12 cellular contexts compared by ENCODE assay signal in the genomic region with DNA sequence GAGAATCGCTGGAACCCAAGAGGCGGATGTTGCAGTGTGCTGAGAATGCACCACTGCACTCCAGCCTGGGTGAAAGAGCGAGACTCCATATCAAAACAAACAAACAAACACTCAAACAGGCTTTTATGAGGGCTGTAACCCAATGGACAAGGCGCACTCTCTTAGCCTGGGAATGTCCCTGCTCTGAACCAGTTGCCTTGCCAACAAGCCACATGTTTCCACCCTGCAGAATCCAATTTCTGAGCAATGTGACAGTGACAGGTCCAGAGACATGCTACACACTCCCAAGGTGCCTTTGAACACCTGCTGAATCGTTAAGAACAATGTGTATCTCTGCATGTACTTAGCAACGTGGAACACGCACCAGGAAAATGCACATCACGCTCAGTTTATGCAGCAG.
DNase-seq lines count a peak whose midpoint lies in the region; TF ChIP-seq lines count a peak whose summit lies in the region.
"Had no signal": no experiment of that assay in that cellular context is flagged by ENCODE, and none has a peak within 500 bp of the region (broad histone marks: within the 10 kb centered on the region; RNA-seq: fewer than 3 reads in every experiment).

No MANE protein-coding gene starts in this region.

- H3K23ac ChIP-seq in mesendoderm (ENCODE audit: low read length): no peak overlapping the region

- H3K36me3 ChIP-seq in HEK293 (ENCODE audit: control insufficient read depth in 2 of 2, insufficient read depth in 1 of 2, low read length in 2 of 2) (no peaks in the 10 kb centered on the region), iPS-15b (ENCODE audit: control insufficient read depth, insufficient read depth, low read length) (no peaks in the 10 kb centered on the region), spleen (no peaks in the 10 kb centered on the region), mesendoderm (ENCODE audit: control insufficient read depth, insufficient read depth, low read length) (no peaks in the 10 kb centered on the region)

- no peak overlapping the region for H3K4me2 ChIP-seq in mesendoderm (ENCODE audit: low read length)

- H3K79me1 ChIP-seq in mesendoderm (ENCODE audit: low read length): no peaks in the 10 kb centered on the region

- no peak overlapping the region for H2BK120ac ChIP-seq in mesendoderm (ENCODE audit: low read depth, low read length)

- no peak for TF ChIP-seq POLR2A in spleen (IDR thresholded peaks at IDR 0.05)

- H3K4me1 ChIP-seq in HEK293 (ENCODE audit: control insufficient read depth, insufficient read depth, low read length) (no peaks in the 10 kb centered on the region), iPS-15b (ENCODE audit: control insufficient read depth, insufficient read depth, low read length) (peaks cover 3% of the 10 kb centered on the region), spleen (no peaks in the 10 kb centered on the region), mesendoderm (ENCODE audit: control insufficient read depth, low read depth, low read length) (no peaks in the 10 kb centered on the region)

- no peak for TF ChIP-seq CTCF in HEK293 (tag by site-specific recombination; IDR thresholded peaks at IDR 0.05)
- TF ChIP-seq CTCF in spleen (IDR thresholded peaks at IDR 0.05 in 8 of 11, conservative IDR thresholded peaks at IDR 0.05 in 3 of 11): no peak

- H3K4me3 ChIP-seq in HEK293 (ENCODE audit: low read depth, low read length) (no peak overlapping the region), iPS-15b (ENCODE audit: low read depth, low read length) (no peak overlapping the region), spleen (no peak overlapping the region), mesendoderm (ENCODE audit: low read length) (no peak overlapping the region)
- H3K4me3 ChIP-seq: K562 had no signal

- no peak overlapping the region for H2BK15ac ChIP-seq in mesendoderm (replicated peaks; ENCODE audit: low read depth)

- no peak overlapping the region for H3K56ac ChIP-seq in mesendoderm (ENCODE audit: low read length)

- WGBS in spleen, 5 donors: 79 to 87% (median 81%) methylated on average over 8 of the region's 8 CpGs
- WGBS in mesendoderm (ENCODE audit: extremely low coverage, insufficient coverage, low lambda C conversion rate): no CpG with 5 or more reads among the region's 8 CpGs

- peak; percentile 10 for DNase-seq in NCI-H82 (lab: John Stamatoyannopoulos, UW)
- DNase-seq in NCI-H82 treated with DMSO at 0.1 percent for 48 hours (lab: John Stamatoyannopoulos, UW; ENCODE audit: unreplicated experiment): no peak
- peak; percentile 30 for DNase-seq in spleen
- DNase-seq in NCI-H1092 treated with DMSO at 0.1 percent for 48 hours (lab: John Stamatoyannopoulos, UW): no peak
- no peak for DNase-seq in mesendoderm
- DNase-seq: AML-193, NCI-H187, NCI-H2171 treated with DMSO at 0.1 percent for 48 hours had no signal

- no peak overlapping the region for H3K18ac ChIP-seq in mesendoderm (ENCODE audit: low read length)

- no peak overlapping the region for H4K8ac ChIP-seq in mesendoderm (ENCODE audit: low read depth, low read length)

- H3K4ac ChIP-seq in mesendoderm (ENCODE audit: low read depth, low read length): no peak overlapping the region

- CTCF ChIA-PET in HEK293 (lab: Yijun Ruan, JAX): no interaction called here

- no peaks in the 10 kb centered on the region for H3K9me3 ChIP-seq in HEK293 (ENCODE audit: control insufficient read depth, insufficient read depth, low read depth, low read length)
- H3K9me3 ChIP-seq in iPS-15b (ENCODE audit: control insufficient read depth, insufficient read depth, low read length): no peaks in the 10 kb centered on the region
- peaks cover 0 to 9% (median 0%) of the 10 kb centered on the region in 8 donors for H3K9me3 ChIP-seq in spleen

- H3K27ac ChIP-seq in HEK293 (ENCODE audit: extremely low read depth, low read depth, low read length) (no peak overlapping the region), spleen (no peak overlapping the region), mesendoderm (ENCODE audit: low read depth, low read length) (no peak overlapping the region)
- H3K27ac ChIP-seq: C4-2B had no signal

- no peaks in the 10 kb centered on the region for H3K79me2 ChIP-seq in mesendoderm (ENCODE audit: control insufficient read depth, insufficient read depth, low read length)

- POLR2A ChIA-PET in HEK293 (lab: Yijun Ruan, JAX): interaction anchor here (0.6 kb wide), 1 partner anchor 182 kb away, joined by 6 read pairs; no protein-coding TSS in a partner anchor

- intact Hi-C loops in spleen (cut with DNase I; ENCODE audit: low total_unique reads): no loop called here

- H2BK5ac ChIP-seq in mesendoderm (ENCODE audit: low read length): no peak overlapping the region

- peak overlapping the region; percentile 47 for H3K9ac ChIP-seq in iPS-15b (ENCODE audit: low read depth, low read length)
- H3K9ac ChIP-seq in mesendoderm (ENCODE audit: low read length): no peak overlapping the region

- no peak overlapping the region for H2AK5ac ChIP-seq in mesendoderm (ENCODE audit: low read length)

- no peak overlapping the region for H4K5ac ChIP-seq in mesendoderm (ENCODE audit: low read length)

- H3K27me3 ChIP-seq in iPS-15b (ENCODE audit: control insufficient read depth, insufficient read depth, low read length) (no peaks in the 10 kb centered on the region), spleen (replicated peaks in 1 of 7) (peaks cover 0 to 4% (median 0%) of the 10 kb centered on the region in 7 donors), mesendoderm (ENCODE audit: insufficient read depth, low read length, poor library complexity) (no peaks in the 10 kb centered on the region)

TF ChIP-seq in HEK293, 187 proteins besides CTCF, POLR2A, EP300 and RAD21:
- TF ChIP-seq HOXC10 (CRISPR knock-in tag; IDR thresholded peaks at IDR 0.05): no peak
- TF ChIP-seq, protein P1, sequence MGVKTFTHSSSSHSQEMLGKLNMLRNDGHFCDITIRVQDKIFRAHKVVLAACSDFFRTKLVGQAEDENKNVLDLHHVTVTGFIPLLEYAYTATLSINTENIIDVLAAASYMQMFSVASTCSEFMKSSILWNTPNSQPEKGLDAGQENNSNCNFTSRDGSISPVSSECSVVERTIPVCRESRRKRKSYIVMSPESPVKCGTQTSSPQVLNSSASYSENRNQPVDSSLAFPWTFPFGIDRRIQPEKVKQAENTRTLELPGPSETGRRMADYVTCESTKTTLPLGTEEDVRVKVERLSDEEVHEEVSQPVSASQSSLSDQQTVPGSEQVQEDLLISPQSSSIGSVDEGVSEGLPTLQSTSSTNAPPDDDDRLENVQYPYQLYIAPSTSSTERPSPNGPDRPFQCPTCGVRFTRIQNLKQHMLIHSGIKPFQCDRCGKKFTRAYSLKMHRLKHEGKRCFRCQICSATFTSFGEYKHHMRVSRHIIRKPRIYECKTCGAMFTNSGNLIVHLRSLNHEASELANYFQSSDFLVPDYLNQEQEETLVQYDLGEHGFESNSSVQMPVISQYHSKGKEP (tag by site-specific recombination; IDR thresholded peaks at IDR 0.05): 0 out of 2 replicates have a peak, but pooled peaks have one; percentile 28
- no peak for TF ChIP-seq ZNF311 (tag by site-specific recombination; IDR thresholded peaks at IDR 0.05; ENCODE audit: borderline replicate concordance)
- no peak for TF ChIP-seq ZNF747 (tag by site-specific recombination; IDR thresholded peaks at IDR 0.05)
- TF ChIP-seq ZBTB17 (tag by site-specific recombination; IDR thresholded peaks at IDR 0.05): no peak
- no peak for TF ChIP-seq YY1 (tag by site-specific recombination; IDR thresholded peaks at IDR 0.05)
- no peak for TF ChIP-seq ZNF169 (tag by site-specific recombination; IDR thresholded peaks at IDR 0.05)
- TF ChIP-seq ZNF239 (tag by site-specific recombination; IDR thresholded peaks at IDR 0.05): no peak

Comparison
In these comparisons a context has a peak if more than half of its experiments do, and no peak if none do; other contexts are left out.
1. DNase-seq: peak in NCI-H82 (single experiment) and spleen (single experiment); none in NCI-H82 treated with DMSO at 0.1 percent for 48 hours (single experiment), NCI-H1092 treated with DMSO at 0.1 percent for 48 hours (single experiment) and mesendoderm (single experiment).